Comparison of ENCODE assay signal across 9 cellular contexts in genomic region chr6:140537834-140538680, GRCh38.
A peak's percentile ranks its signal among the peaks of the same experiment; 100 is the strongest.
DNase-seq lines count a peak whose midpoint lies in the region; ATAC-seq and TF ChIP-seq lines count a peak whose summit lies in the region.
"Had no signal": no experiment of that assay in that cellular context is flagged by ENCODE, and none has a peak within 500 bp of the region (broad histone marks: within the 10 kb centered on the region; RNA-seq: fewer than 3 reads in every experiment).

No MANE protein-coding gene starts in this region.

- no peaks in the 10 kb centered on the region for H3K27me3 ChIP-seq in IMR-90 (ENCODE audit: control insufficient read depth, insufficient read depth, low read length)

- TF ChIP-seq CTCF in 22Rv1 (IDR thresholded peaks at IDR 0.05) = no peak
- TF ChIP-seq CTCF in IMR-90 (conservative IDR thresholded peaks at IDR 0.05; ENCODE audit: low read depth, low read length) = no peak
- no peak for TF ChIP-seq CTCF in coronary artery (IDR thresholded peaks at IDR 0.05)

- CTCF ChIA-PET in IMR-90 (lab: Yijun Ruan, JAX) = interaction anchor here (0.6 to 1.2 kb wide), 2 partner anchors 72 to 192 kb away, joined by 3 read pairs; no protein-coding TSS in a partner anchor

- POLR2A ChIA-PET in IMR-90 (lab: Charles Lee; ENCODE audit: unreplicated experiment) = interaction anchor here (0.5 to 1.3 kb wide), 6 partner anchors 34 to 1169 kb away, joined by 3 to 4 read pairs (median 3); no protein-coding TSS in a partner anchor

- H3K56ac ChIP-seq in IMR-90 (ENCODE audit: extremely low read depth, insufficient read depth, low read length) = peak overlapping the region; percentile 97

- H2BK5ac ChIP-seq in IMR-90 (ENCODE audit: low read depth, low read length, poor library complexity, severe bottlenecking) = peak overlapping the region; percentile 100

- H3K27ac ChIP-seq in 22Rv1 = peak overlapping the region; percentile 21; the same call in 1 of the 2 replicates
- H3K27ac ChIP-seq in IMR-90 (ENCODE audit: insufficient read depth, low read length) = peak overlapping the region; percentile 98
- H3K27ac ChIP-seq in coronary artery = peak overlapping the region; percentile 60 to 78

- H3K36me3 ChIP-seq in IMR-90 (ENCODE audit: control insufficient read depth, insufficient read depth, low read length) = no peaks in the 10 kb centered on the region

- TF ChIP-seq POLR2A in IMR-90 (IDR thresholded peaks at IDR 0.05; ENCODE audit: low read depth, low read length) = peak; percentile 31; the same call in 1 of the 2 replicates

- TSS peak; percentile 98 for BruUV-seq in IMR-90 (replicated peaks; lab: Mats Ljungman, UMichigan)

- H3K9me1 ChIP-seq in IMR-90 (ENCODE audit: insufficient read depth, low read length) = no peaks in the 10 kb centered on the region

- H3K18ac ChIP-seq in IMR-90 (ENCODE audit: low read depth, low read length) = peak overlapping the region; percentile 90

- peak; percentile 17; the same call in 1 of the 2 replicates for TF ChIP-seq RAD21 in IMR-90 (IDR thresholded peaks at IDR 0.05; ENCODE audit: low read length)

- DNase-seq in IMR-90 = peak; percentile 98
- no peak for DNase-seq in coronary artery (ENCODE audit: low spot score)
- DNase-seq in medulla oblongata (ENCODE audit: extremely low spot score) = peak; percentile 56
- no peak for DNase-seq in stimulated activated CD4-positive, alpha-beta T cell treated with anti-CD3 and anti-CD28 coated beads, Interleukin-4, amount 100 ng/mL, for 24 hours
- DNase-seq: DND-41 had no signal

- peaks cover 4% of the 10 kb centered on the region for H3K4me1 ChIP-seq in IMR-90 (ENCODE audit: control insufficient read depth, insufficient read depth, low read length)

- H3K4me2 ChIP-seq in IMR-90 (ENCODE audit: low read depth, low read length) = peak overlapping the region; percentile 72

- no peaks in the 10 kb centered on the region for H3K79me1 ChIP-seq in IMR-90 (ENCODE audit: low read depth in 1 of 2, low read length in 2 of 2)

- peak overlapping the region; percentile 82 to 92 for H4K8ac ChIP-seq in IMR-90 (ENCODE audit: low read depth in 2 of 2, low read length in 2 of 2)

- peak overlapping the region; percentile 94 for H3K4ac ChIP-seq in IMR-90 (ENCODE audit: low read depth, low read length)

- intact Hi-C loops in IMR-90 (cut with micrococcal nuclease) = loop anchor here (1.0 to 5.0 kb wide), 8 partner anchors 84 to 1168 kb away; no protein-coding TSS in a partner anchor

- H2AK5ac ChIP-seq in IMR-90 (ENCODE audit: low read depth, low read length) = 0 out of 2 replicates have a peak overlapping the region, but pooled peaks have one; percentile 5

- WGBS in IMR-90 (ENCODE audit: extremely low coverage in 2 of 2, insufficient read length in 1 of 2), 2 experiments = 0% methylated on average over 1 of the region's 8 CpGs; no CpG with 5 or more reads in 1 of the 2 experiments

- dilution Hi-C loops in IMR-90 (cut with HindIII; ENCODE audit: low sequenced_read_pairs, unreplicated experiment) = no loop called here

- in situ Hi-C loops in IMR-90 (cut with MboI; ENCODE audit: low sequenced_read_pairs) = no loop called here

- H4K20me1 ChIP-seq in IMR-90 (ENCODE audit: insufficient read depth, low read length) = no peaks in the 10 kb centered on the region

- H4K91ac ChIP-seq in IMR-90 (ENCODE audit: insufficient read depth, low read depth, low read length) = peak overlapping the region; percentile 86

- H3K9ac ChIP-seq in IMR-90 (ENCODE audit: low read depth, low read length) = peak overlapping the region; percentile 58

- peaks cover 3% of the 10 kb centered on the region; the same call in 1 of the 2 replicates for H3K9me3 ChIP-seq in IMR-90 (ENCODE audit: control insufficient read depth, insufficient read depth, low read length)

- H3K23ac ChIP-seq in IMR-90 (ENCODE audit: low read depth, low read length) = peak overlapping the region; percentile 86; the same call in 1 of the 2 replicates

- H2BK20ac ChIP-seq in IMR-90 (ENCODE audit: low read depth, low read length) = peak overlapping the region; percentile 96

- peak overlapping the region; percentile 96 for H4K5ac ChIP-seq in IMR-90 (ENCODE audit: low read depth, low read length)

- H2AFZ ChIP-seq in IMR-90 (replicated peaks; ENCODE audit: low read length, poor library complexity) = peak overlapping the region; percentile 52

- H2AK9ac ChIP-seq in IMR-90 (replicated peaks; ENCODE audit: low read depth, low read length, poor library complexity) = no peak overlapping the region

- H2BK120ac ChIP-seq in IMR-90 (ENCODE audit: low read depth, low read length) = peak overlapping the region; percentile 99

- H3K4me3 ChIP-seq in IMR-90 (ENCODE audit: insufficient read depth, low read depth, low read length) = no peak overlapping the region
- peak overlapping the region; percentile 56 for H3K4me3 ChIP-seq in coronary artery

- ATAC-seq in IMR-90 (ENCODE audit: low read depth) (peak; percentile 98), HG02759 (IDR thresholded peaks at IDR 0.05; ENCODE audit: unreplicated experiment) (no peak), GM18498 (IDR thresholded peaks at IDR 0.05; ENCODE audit: unreplicated experiment) (no peak), GM19351 (IDR thresholded peaks at IDR 0.05; ENCODE audit: unreplicated experiment) (no peak)

- H2BK15ac ChIP-seq in IMR-90 (ENCODE audit: low read depth, low read length) = peak overlapping the region; percentile 77; the same call in 2 of the 3 replicates

- peak overlapping the region; percentile 72 for H3K14ac ChIP-seq in IMR-90 (replicated peaks; ENCODE audit: low read depth, low read length)

TF ChIP-seq in IMR-90, 13 proteins besides CTCF, POLR2A, EP300 and RAD21:
- TF ChIP-seq NFE2L2 (IDR thresholded peaks at IDR 0.05; ENCODE audit: low read depth, low read length) (no peak), FOS (IDR thresholded peaks at IDR 0.05; ENCODE audit: low read depth, low read length) (no peak), CHD1 (IDR thresholded peaks at IDR 0.05; ENCODE audit: low read depth, low read length) (no peak), RCOR1 (IDR thresholded peaks at IDR 0.05; ENCODE audit: insufficient replicate concordance, low read length) (peak; percentile 9), BHLHE40 (IDR thresholded peaks at IDR 0.05; ENCODE audit: low read depth, low read length) (peak; percentile 32; the same call in 1 of the 2 replicates), CEBPB (IDR thresholded peaks at IDR 0.05; ENCODE audit: low read depth, low read length) (peak; percentile 92), MAFK (IDR thresholded peaks at IDR 0.05; ENCODE audit: low read depth, low read length) (0 out of 2 replicates have a peak, but pooled peaks have one; percentile 16)
- TF ChIP-seq, protein P1, sequence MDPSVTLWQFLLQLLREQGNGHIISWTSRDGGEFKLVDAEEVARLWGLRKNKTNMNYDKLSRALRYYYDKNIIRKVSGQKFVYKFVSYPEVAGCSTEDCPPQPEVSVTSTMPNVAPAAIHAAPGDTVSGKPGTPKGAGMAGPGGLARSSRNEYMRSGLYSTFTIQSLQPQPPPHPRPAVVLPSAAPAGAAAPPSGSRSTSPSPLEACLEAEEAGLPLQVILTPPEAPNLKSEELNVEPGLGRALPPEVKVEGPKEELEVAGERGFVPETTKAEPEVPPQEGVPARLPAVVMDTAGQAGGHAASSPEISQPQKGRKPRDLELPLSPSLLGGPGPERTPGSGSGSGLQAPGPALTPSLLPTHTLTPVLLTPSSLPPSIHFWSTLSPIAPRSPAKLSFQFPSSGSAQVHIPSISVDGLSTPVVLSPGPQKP (IDR thresholded peaks at IDR 0.05; ENCODE audit: borderline replicate concordance, low read depth, low read length) = no peak

Comparison
In these comparisons a context has a peak if more than half of its experiments do, and no peak if none do; other contexts are left out.
1. H3K27ac ChIP-seq: peak in every context shown above with its lines; median percentile 98 in IMR-90; 69 in coronary artery; 21 in 22Rv1.
2. DNase-seq: peak in IMR-90 (single experiment) and medulla oblongata (single experiment); none in coronary artery (single experiment) and stimulated activated CD4-positive, alpha-beta T cell treated with anti-CD3 and anti-CD28 coated beads, Interleukin-4, amount 100 ng/mL, for 24 hours (single experiment).